Comparison of ENCODE assay signal across 8 cellular contexts in genomic region chr6:143060806-143061596, GRCh38. TPM values are rescaled to one million over a fixed set of nuclear protein-coding genes. Genes with fewer than 3 reads are reported as not detected.
DNase-seq lines count a peak whose midpoint lies in the region; ATAC-seq, FAIRE-seq and TF ChIP-seq lines count a peak whose summit lies in the region.

AIG1 (plus strand) TSS chr6:143060889; CDS start chr6:143060926, 37 bp downstream.

- H3K4me3 ChIP-seq in HUES64 (ENCODE audit: low read length) (peak within 1 kb of the TSS; percentile 86), WI38 (ENCODE audit: low read depth, low read length) (peak within 1 kb of the TSS; percentile 73), bronchial epithelial cell (ENCODE audit: low read depth, low read length) (peak within 1 kb of the TSS; percentile 86)

- H3K27me3 ChIP-seq in HUES64 (ENCODE audit: insufficient read depth, low read length), result no peaks in the 10 kb centered on the region
- H3K27me3 ChIP-seq in bronchial epithelial cell (ENCODE audit: control insufficient read depth, insufficient read depth, low read length), result no peaks in the 10 kb centered on the region

- peak within 1 kb of the TSS; percentile 81 for H3K9ac ChIP-seq in HUES64 (ENCODE audit: low read depth, low read length)

- H3K9me3 ChIP-seq in HUES64 (ENCODE audit: insufficient read depth, low read depth, low read length), result no peaks in the 10 kb centered on the region

- no peak for FAIRE-seq in bronchial epithelial cell (lab: Jason Lieb, UNC)

- H3K36me3 ChIP-seq in HUES64 (ENCODE audit: insufficient read depth, low read length) (no peaks in the 10 kb centered on the region), bronchial epithelial cell (ENCODE audit: control insufficient read depth, insufficient read depth, low read length) (no peaks in the 10 kb centered on the region)

- peak; percentile 2 for DNase-seq in DMS53 treated with DMSO at 0.1 percent for 48 hours (lab: John Stamatoyannopoulos, UW; ENCODE audit: unreplicated experiment)
- DNase-seq in bronchial epithelial cell (ENCODE audit: low read depth), result peak; percentile 42
- peak; percentile 91 for DNase-seq in left kidney (ENCODE audit: low read depth, low spot score)
- DNase-seq in stimulated activated CD4-positive, alpha-beta T cell treated with anti-CD3 and anti-CD28 coated beads, Interleukin-1b, Interleukin-23, amount 100 ng/mL, for 4 hours (ENCODE audit: low read depth in 2 of 2), result peak; percentile 51 to 58
- DNase-seq in D341Med (ENCODE audit: low spot score), result no peak

- TF ChIP-seq CTCF in WI38 (IDR thresholded peaks at IDR 0.05; ENCODE audit: low read depth, low read length) (no peak), bronchial epithelial cell (IDR thresholded peaks at IDR 0.05; ENCODE audit: insufficient read depth, low read length, severe bottlenecking) (no peak)

- H3K27ac ChIP-seq in HUES64 (ENCODE audit: low read depth, low read length), result peak within 1 kb of the TSS; percentile 77

- peak; percentile 55 for ATAC-seq in GM21526 (IDR thresholded peaks at IDR 0.05; ENCODE audit: low FRiP score, unreplicated experiment)

- peaks cover 44% of the 10 kb centered on the region for H3K4me1 ChIP-seq in HUES64 (ENCODE audit: insufficient read depth, low read length)

- WGBS in HUES64, result 5% methylated on average over 48 of the region's 50 CpGs

RNA-seq across cellular contexts. Expression of gene AIG1, which starts in this region (rescaled TPM):
- polyA plus RNA-seq in HUES64 (2013, experiment 1 of 2), result 23.5 TPM
- 26.2 TPM for polyA plus RNA-seq in HUES64 (2013, experiment 2 of 2)
- total RNA-seq in bronchial epithelial cell, result 60.6 and 63.5 TPM in 2 replicates
